ENCODE assay signal across 1 cellular context in genomic region chr17:41404024-41404651, GRCh38.
A peak's percentile ranks its signal among the peaks of the same experiment; 100 is the strongest.
TF ChIP-seq lines count a peak whose summit lies in the region.

No MANE protein-coding gene starts in this region.

TF ChIP-seq in HepG2, 621 proteins besides CTCF, POLR2A, EP300 and RAD21 (continued from another document):
- TF ChIP-seq ZNF646 (CRISPR knock-in tag; IDR thresholded peaks at IDR 0.05) = no peak
- TF ChIP-seq EED (CRISPR knock-in tag; IDR thresholded peaks at IDR 0.05) = no peak
- no peak for TF ChIP-seq STAT5B (CRISPR knock-in tag; IDR thresholded peaks at IDR 0.05)
- peak; percentile 26 for TF ChIP-seq TEAD3 (CRISPR knock-in tag; optimal IDR thresholded peaks at IDR 0.05; ENCODE audit: borderline replicate concordance)
- TF ChIP-seq, protein P1, sequence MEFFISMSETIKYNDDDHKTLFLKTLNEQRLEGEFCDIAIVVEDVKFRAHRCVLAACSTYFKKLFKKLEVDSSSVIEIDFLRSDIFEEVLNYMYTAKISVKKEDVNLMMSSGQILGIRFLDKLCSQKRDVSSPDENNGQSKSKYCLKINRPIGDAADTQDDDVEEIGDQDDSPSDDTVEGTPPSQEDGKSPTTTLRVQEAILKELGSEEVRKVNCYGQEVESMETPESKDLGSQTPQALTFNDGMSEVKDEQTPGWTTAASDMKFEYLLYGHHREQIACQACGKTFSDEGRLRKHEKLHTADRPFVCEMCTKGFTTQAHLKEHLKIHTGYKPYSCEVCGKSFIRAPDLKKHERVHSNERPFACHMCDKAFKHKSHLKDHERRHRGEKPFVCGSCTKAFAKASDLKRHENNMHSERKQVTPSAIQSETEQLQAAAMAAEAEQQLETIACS (CRISPR knock-in tag; IDR thresholded peaks at IDR 0.05) = no peak
- TF ChIP-seq ZNF503 (CRISPR knock-in tag; IDR thresholded peaks at IDR 0.05) = 0 out of 2 replicates have a peak, but pooled peaks have one; percentile 53
- TF ChIP-seq TBX2 (CRISPR knock-in tag; IDR thresholded peaks at IDR 0.05; ENCODE audit: borderline replicate concordance) = peak; percentile 54; the same call in 1 of the 2 replicates
- TF ChIP-seq KDM1A (CRISPR knock-in tag; IDR thresholded peaks at IDR 0.05) = no peak
- no peak for TF ChIP-seq U2AF1 (optimal IDR thresholded peaks at IDR 0.05; ENCODE audit: low read depth, low read length)
- peak; percentile 86; the same call in 1 of the 2 replicates for TF ChIP-seq DNMT3B (CRISPR knock-in tag; conservative IDR thresholded peaks at IDR 0.05)
- no peak; the same call in 1 of the 2 replicates for TF ChIP-seq NCOR1 (IDR thresholded peaks at IDR 0.05; ENCODE audit: borderline replicate concordance, low read length)
- 0 out of 2 replicates have a peak, but pooled peaks have one; percentile 37 for TF ChIP-seq ZGPAT (CRISPR knock-in tag; IDR thresholded peaks at IDR 0.05)
- peak; percentile 50; the same call in 1 of the 2 replicates for TF ChIP-seq HHEX (CRISPR knock-in tag; IDR thresholded peaks at IDR 0.05)
- no peak for TF ChIP-seq ZNF530 (CRISPR knock-in tag; IDR thresholded peaks at IDR 0.05; ENCODE audit: low read depth)
- no peak for TF ChIP-seq PAF1 (CRISPR knock-in tag; IDR thresholded peaks at IDR 0.05)
- no peak for TF ChIP-seq HOXD1 (CRISPR knock-in tag; IDR thresholded peaks at IDR 0.05)
- peak; percentile 99 for TF ChIP-seq FOSL2 (CRISPR knock-in tag; IDR thresholded peaks at IDR 0.05)
- TF ChIP-seq ZNF572 (CRISPR knock-in tag; IDR thresholded peaks at IDR 0.05) = no peak
- TF ChIP-seq SOX6 (IDR thresholded peaks at IDR 0.05) = no peak
- peak; percentile 80 for TF ChIP-seq SOX6 (CRISPR knock-in tag; IDR thresholded peaks at IDR 0.05)
- TF ChIP-seq TRAFD1 (CRISPR knock-in tag; IDR thresholded peaks at IDR 0.05; ENCODE audit: borderline replicate concordance) = no peak
